In genomic region chr7:20113423-20114027, GRCh38 we compare ENCODE assay signal across 10 cellular contexts.
DNase-seq lines count a peak whose midpoint lies in the region; ATAC-seq and TF ChIP-seq lines count a peak whose summit lies in the region.
"Had no signal": no experiment of that assay in that cellular context is flagged by ENCODE, and none has a peak within 500 bp of the region (broad histone marks: within the 10 kb centered on the region; RNA-seq: fewer than 3 reads in every experiment).

No MANE protein-coding gene starts in this region.

- TF ChIP-seq POLR2A in erythroblast (IDR thresholded peaks at IDR 0.05; ENCODE audit: low read length) (no peak), esophagus muscularis mucosa (IDR thresholded peaks at IDR 0.05; ENCODE audit: low read depth) (no peak)

- H3K79me2 ChIP-seq in SU-DHL-6 (ENCODE audit: insufficient read depth, low read length): no peaks in the 10 kb centered on the region

- peak overlapping the region; percentile 16 for H3K4me2 ChIP-seq in SU-DHL-6 (ENCODE audit: low read depth, low read length, poor library complexity, severe bottlenecking)

- H3K9ac ChIP-seq in SU-DHL-6 (ENCODE audit: low read length): no peak overlapping the region

- TF ChIP-seq CTCF in GM10248 (IDR thresholded peaks at IDR 0.05; ENCODE audit: control extremely low read depth, extremely low read depth, low read depth, missing control alignments) (no peak), SU-DHL-6 (IDR thresholded peaks at IDR 0.05; ENCODE audit: insufficient read depth, low read length, poor library complexity, severe bottlenecking) (no peak), esophagus muscularis mucosa (IDR thresholded peaks at IDR 0.05) (no peak)

- WGBS in esophagus muscularis mucosa: 83% methylated on average over 4 of the region's 4 CpGs

- DNase-seq in GM10248 (ENCODE audit: extremely low spot score) (peak; percentile 15), erythroblast (lab: John Stamatoyannopoulos, UW) (no peak), NCI-H1930 (lab: John Stamatoyannopoulos, UW) (no peak), A172 (ENCODE audit: low spot score) (no peak), esophagus muscularis mucosa (ENCODE audit: extremely low spot score) (no peak)
- DNase-seq: tibial artery had no signal

- H3K27ac ChIP-seq in SU-DHL-6 (ENCODE audit: low read depth, low read length) (no peak overlapping the region), esophagus muscularis mucosa (replicated peaks in 1 of 4) (no peak overlapping the region)
- H3K27ac ChIP-seq: tibial artery had no signal

- H3K36me3 ChIP-seq in SU-DHL-6 (ENCODE audit: low read length) (no peaks in the 10 kb centered on the region), esophagus muscularis mucosa (no peaks in the 10 kb centered on the region)
- H3K36me3 ChIP-seq: tibial artery had no signal

- no peak for TF ChIP-seq EP300 in esophagus muscularis mucosa (IDR thresholded peaks at IDR 0.05)

- H2AFZ ChIP-seq in SU-DHL-6 (ENCODE audit: low read depth, low read length, severe bottlenecking): no peak overlapping the region

- CTCF ChIA-PET in GM10248 (lab: Yijun Ruan, JAX): interaction anchor here (0.7 to 3.7 kb wide), 8 partner anchors 12 to 132 kb away, joined by 3 to 14 read pairs (median 3); no protein-coding TSS in a partner anchor

- no peaks in the 10 kb centered on the region for H3K9me2 ChIP-seq in SU-DHL-6 (replicated peaks; ENCODE audit: insufficient read depth, low read length)

- peaks cover 13% of the 10 kb centered on the region; the same call in 1 of the 2 replicates for H3F3A ChIP-seq in SU-DHL-6 (ENCODE audit: insufficient read depth)

- H3K9me3 ChIP-seq in SU-DHL-6 (ENCODE audit: insufficient read depth, low read length) (no peaks in the 10 kb centered on the region), esophagus muscularis mucosa (no peaks in the 10 kb centered on the region)
- H3K9me3 ChIP-seq: tibial artery had no signal

- H3K4me1 ChIP-seq in esophagus muscularis mucosa: peaks cover 0 to 27% (median 8%) of the 10 kb centered on the region in 4 donors
- H3K4me1 ChIP-seq: tibial artery had no signal

- POLR2A ChIA-PET in GM10248 (lab: Yijun Ruan, JAX): no interaction called here

- intact Hi-C loops in esophagus muscularis mucosa (cut with DNase I): no loop called here

- peak; percentile 90 for ATAC-seq in GM21360 (IDR thresholded peaks at IDR 0.05; ENCODE audit: unreplicated experiment)
- ATAC-seq in HG03135 (IDR thresholded peaks at IDR 0.05; ENCODE audit: unreplicated experiment): peak; percentile 88
- ATAC-seq: HepG2 had no signal

- no peaks in the 10 kb centered on the region for H4K20me1 ChIP-seq in SU-DHL-6 (ENCODE audit: low read depth, low read length)

- H3K27me3 ChIP-seq in SU-DHL-6 (ENCODE audit: low read length) (no peaks in the 10 kb centered on the region), esophagus muscularis mucosa (no peaks in the 10 kb centered on the region)
- H3K27me3 ChIP-seq: tibial artery had no signal

- H3K4me3 ChIP-seq in SU-DHL-6 (ENCODE audit: insufficient read depth, low read length, poor library complexity, severe bottlenecking) (no peak overlapping the region), esophagus muscularis mucosa (no peak overlapping the region)
- H3K4me3 ChIP-seq: tibial artery had no signal
